In genomic region chr16:28950648-28951409, GRCh38 we compare ENCODE assay signal across 1 cellular context.
A peak's percentile ranks its signal among the peaks of the same experiment; 100 is the strongest.
TF ChIP-seq lines count a peak whose summit lies in the region.

TSS of gene NFATC2IP (plus strand) at chr16:28950937. CDS start at chr16:28951012, 75 bp downstream.

TF ChIP-seq in K562, 482 proteins besides CTCF, POLR2A, EP300 and RAD21 (continued from another document and continues in another):
- TF ChIP-seq ZNF655 (CRISPR knock-in tag; IDR thresholded peaks at IDR 0.05), result no peak
- TF ChIP-seq ETS1 (conservative IDR thresholded peaks at IDR 0.05; ENCODE audit: control insufficient read depth, low read depth, low read length), result 0 out of 2 replicates have a peak, but pooled peaks have one; percentile 64
- TF ChIP-seq NBN (IDR thresholded peaks at IDR 0.05; ENCODE audit: low read depth), result no peak
- TF ChIP-seq POLR2B (IDR thresholded peaks at IDR 0.05; ENCODE audit: low read depth, partially characterized antibody), result peak; percentile 78
- TF ChIP-seq ZNF318 (IDR thresholded peaks at IDR 0.05; ENCODE audit: borderline replicate concordance in 1 of 2, low read depth in 1 of 2), result no peak
- TF ChIP-seq ZNF436 (CRISPR knock-in tag; IDR thresholded peaks at IDR 0.05), result no peak
- TF ChIP-seq ZNF444 (CRISPR knock-in tag; IDR thresholded peaks at IDR 0.05), result no peak
- no peak for TF ChIP-seq JUNB (CRISPR knock-in tag; conservative IDR thresholded peaks at IDR 0.05)
- TF ChIP-seq HSF4 (CRISPR knock-in tag; IDR thresholded peaks at IDR 0.05; ENCODE audit: borderline replicate concordance), result no peak
- no peak for TF ChIP-seq SRSF9 (IDR thresholded peaks at IDR 0.05; ENCODE audit: borderline replicate concordance, low read depth, low read length)
- peak in 1 of 2 experiments; percentile 52; a peak in 1 of 4 replicates for TF ChIP-seq SIN3A (IDR thresholded peaks at IDR 0.05; ENCODE audit: borderline replicate concordance in 2 of 2, control insufficient read depth in 1 of 2, low read depth in 2 of 2, low read length in 2 of 2)
- no peak for TF ChIP-seq MYBL2 (IDR thresholded peaks at IDR 0.05; ENCODE audit: low read depth)
- TF ChIP-seq MYBL2 (CRISPR knock-in tag; IDR thresholded peaks at IDR 0.05; ENCODE audit: borderline replicate concordance), result no peak
- TF ChIP-seq ILK (tag; IDR thresholded peaks at IDR 0.05; ENCODE audit: borderline replicate concordance, low read depth), result no peak
- TF ChIP-seq CEBPZ (IDR thresholded peaks at IDR 0.05; ENCODE audit: borderline replicate concordance, low read depth, low read length), result peak; percentile 97
- no peak for TF ChIP-seq FUS (optimal IDR thresholded peaks at IDR 0.05; ENCODE audit: low read depth, low read length)
- TF ChIP-seq ELF4 (CRISPR knock-in tag; IDR thresholded peaks at IDR 0.05), result no peak
- no peak for TF ChIP-seq PRMT5 (CRISPR knock-in tag; IDR thresholded peaks at IDR 0.05)
- no peak; the same call in 1 of the 2 replicates for TF ChIP-seq JUN (IDR thresholded peaks at IDR 0.05; ENCODE audit: borderline replicate concordance, low read depth, low read length)
- TF ChIP-seq JUN (CRISPR knock-in tag; IDR thresholded peaks at IDR 0.05; ENCODE audit: borderline replicate concordance), result no peak
- TF ChIP-seq CREM (IDR thresholded peaks at IDR 0.05; ENCODE audit: low read depth), result peak; percentile 83
- TF ChIP-seq SRSF3 (IDR thresholded peaks at IDR 0.05; ENCODE audit: insufficient read depth, low read length), result no peak
- TF ChIP-seq ZZZ3 (IDR thresholded peaks at IDR 0.05), result no peak
- no peak for TF ChIP-seq TCF15 (CRISPR knock-in tag; IDR thresholded peaks at IDR 0.05)
- no peak for TF ChIP-seq CREB3 (tag; conservative IDR thresholded peaks at IDR 0.05; ENCODE audit: low read depth)
- no peak for TF ChIP-seq MIER1 (IDR thresholded peaks at IDR 0.05; ENCODE audit: low read depth)
- TF ChIP-seq ZNF41 (CRISPR knock-in tag; conservative IDR thresholded peaks at IDR 0.05), result no peak
- TF ChIP-seq NCOA4 (IDR thresholded peaks at IDR 0.05; ENCODE audit: partially characterized antibody), result no peak
- no peak for TF ChIP-seq REST (CRISPR knock-in tag; IDR thresholded peaks at IDR 0.05; ENCODE audit: low read depth)
- no peak for TF ChIP-seq ZNF668 (CRISPR knock-in tag; IDR thresholded peaks at IDR 0.05)
- TF ChIP-seq ZFPM2 (CRISPR knock-in tag; IDR thresholded peaks at IDR 0.05), result no peak
- TF ChIP-seq NR2F6 (CRISPR knock-in tag; IDR thresholded peaks at IDR 0.05), result no peak
- TF ChIP-seq YBX1 (IDR thresholded peaks at IDR 0.05), result no peak
- TF ChIP-seq MTF1 (CRISPR knock-in tag; IDR thresholded peaks at IDR 0.05; ENCODE audit: borderline replicate concordance), result no peak
- TF ChIP-seq BRF1 (IDR thresholded peaks at IDR 0.05; ENCODE audit: borderline replicate concordance, extremely low read depth, insufficient read length), result no peak
- TF ChIP-seq NCOA1 (IDR thresholded peaks at IDR 0.05; ENCODE audit: low read depth), result no peak
- TF ChIP-seq ZC3H11A (IDR thresholded peaks at IDR 0.05; ENCODE audit: low read depth, low read length), result no peak
- peak; percentile 94 for TF ChIP-seq HCFC1 (IDR thresholded peaks at IDR 0.05; ENCODE audit: low read depth, low read length)
- TF ChIP-seq KDM4B (IDR thresholded peaks at IDR 0.05; ENCODE audit: borderline replicate concordance in 2 of 2, low read depth in 1 of 2), result peak in 1 of 2 experiments; percentile 45; a peak in 1 of 4 replicates
- no peak for TF ChIP-seq ZNF445 (CRISPR knock-in tag; IDR thresholded peaks at IDR 0.05; ENCODE audit: low read depth)
- TF ChIP-seq DDX20 (tag; IDR thresholded peaks at IDR 0.05; ENCODE audit: low read depth), result no peak
- TF ChIP-seq PREB (CRISPR knock-in tag; IDR thresholded peaks at IDR 0.05), result no peak
- no peak for TF ChIP-seq RBM14 (IDR thresholded peaks at IDR 0.05; ENCODE audit: borderline replicate concordance, insufficient read depth, low read depth, low read length)
